3 cellular contexts compared by ENCODE assay signal in the genomic region with DNA sequence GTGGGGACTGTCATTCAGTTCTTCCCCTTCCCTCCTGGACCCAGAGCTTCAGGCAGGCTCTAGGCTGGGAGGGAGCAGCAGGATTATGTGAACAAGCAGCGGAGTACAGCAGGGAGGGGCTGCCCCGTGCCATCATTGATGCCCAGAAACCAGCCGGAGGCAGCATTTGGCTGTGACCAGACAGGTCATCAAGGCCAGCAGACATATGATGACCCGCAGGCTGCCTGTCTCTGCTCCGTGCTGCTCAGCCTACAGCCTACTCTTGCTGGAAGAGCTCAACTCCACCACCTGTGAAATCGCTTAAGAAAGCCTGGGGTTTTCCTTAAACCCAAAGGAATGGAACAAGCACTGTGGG. TPM values are rescaled to one million over a fixed set of nuclear protein-coding genes. Genes with fewer than 3 reads are reported as not detected.
DNase-seq lines count a peak whose midpoint lies in the region; ATAC-seq and TF ChIP-seq lines count a peak whose summit lies in the region.
"Had no signal": no experiment of that assay in that cellular context is flagged by ENCODE, and none has a peak within 500 bp of the region (broad histone marks: within the 10 kb centered on the region; RNA-seq: fewer than 3 reads in every experiment).

No MANE protein-coding gene starts in this region.

- peaks cover 16% of the 10 kb centered on the region for H3K4me1 ChIP-seq in right cardiac atrium (ENCODE audit: control insufficient read depth, insufficient read depth, low read length)

- H3K9me3 ChIP-seq in right cardiac atrium (ENCODE audit: control insufficient read depth, low read length) = no peaks in the 10 kb centered on the region
- H3K9me3 ChIP-seq: testis had no signal

- 75% methylated on average over 6 of the region's 6 CpGs for WGBS in right cardiac atrium

- no peaks in the 10 kb centered on the region for H3K27me3 ChIP-seq in right cardiac atrium (ENCODE audit: control insufficient read depth, insufficient read depth)
- H3K27me3 ChIP-seq: testis had no signal

- no peak overlapping the region for H3K4me3 ChIP-seq in right cardiac atrium (ENCODE audit: low read length)
- H3K4me3 ChIP-seq: testis had no signal

- no peak for ATAC-seq in right cardiac atrium
- ATAC-seq in GM18505 (IDR thresholded peaks at IDR 0.05; ENCODE audit: unreplicated experiment) = no peak

- TF ChIP-seq POLR2A in GM18505 (IDR thresholded peaks at IDR 0.05; ENCODE audit: borderline replicate concordance, extremely low read depth, insufficient read depth, insufficient read length) = no peak

- no peak for DNase-seq in right cardiac atrium
- DNase-seq: testis had no signal

- intact Hi-C loops in right cardiac atrium (cut with DNase I) = no loop called here

- peak overlapping the region; percentile 53 for H3K27ac ChIP-seq in right cardiac atrium (ENCODE audit: low read length)
- H3K27ac ChIP-seq: testis had no signal

RNA-seq across cellular contexts. Expression of a gene that starts 4.9 kb away (rescaled TPM):
- total RNA-seq in right cardiac atrium = 10 to 100 TPM; 54.9 to 71.3 (median 65.9) TPM
- 57.7 TPM for polyA plus RNA-seq in right cardiac atrium

RNA-seq across cellular contexts. Expression of a gene that starts 15.8 kb away (rescaled TPM):
- total RNA-seq in right cardiac atrium = 1 to 10 TPM; 6.4 to 9.7 (median 7.9) TPM
- 4.8 TPM for polyA plus RNA-seq in right cardiac atrium

RNA-seq across cellular contexts. Expression of a gene that starts 18.0 kb away (rescaled TPM):
- 10 to 100 TPM; 11.3 to 18.4 (median 15.0) TPM for total RNA-seq in right cardiac atrium
- polyA plus RNA-seq in right cardiac atrium = 14.7 TPM

RNA-seq across cellular contexts. Expression of a gene that starts 26.9 kb away (rescaled TPM):
- 10 to 100 TPM; 10.2 to 17.9 (median 14.3) TPM for total RNA-seq in right cardiac atrium
- polyA plus RNA-seq in right cardiac atrium = 20.8 TPM

RNA-seq across cellular contexts. Expression of a gene that starts 42.6 kb away (rescaled TPM):
- total RNA-seq in right cardiac atrium = not detected
- not detected for polyA plus RNA-seq in right cardiac atrium
